7 cellular contexts compared by ENCODE assay signal in genomic region chr12:46372852-46373302, GRCh38. TPM values are rescaled to one million over a fixed set of nuclear protein-coding genes. Genes with fewer than 3 reads are reported as not detected.
DNase-seq lines count a peak whose midpoint lies in the region; ATAC-seq and TF ChIP-seq lines count a peak whose summit lies in the region.

No MANE protein-coding gene starts in this region.

- CTCF ChIA-PET in activated B cell treated with CpG ODN at 0.5 μM for 24 hours (lab: Charles Lee): interaction anchor here (0.9 kb wide), 1 partner anchor 289 kb away, joined by 3 read pairs; no protein-coding TSS in a partner anchor

- H3K4me1 ChIP-seq in gastroesophageal sphincter (peaks cover 4 to 40% (median 7%) of the 10 kb centered on the region in 3 donors), skeletal muscle tissue (ENCODE audit: control insufficient read depth in 3 of 3, insufficient read depth in 3 of 3, low read length in 3 of 3) (peaks cover 33 to 46% (median 39%) of the 10 kb centered on the region in 3 donors)

- H3K9ac ChIP-seq in skeletal muscle tissue (ENCODE audit: low read depth in 1 of 3, low read length in 3 of 3): peak overlapping the region; percentile 82 to 97 (median 94)

- H3K9me3 Mint-ChIP-seq in HFFc6 (peaks cover 30% of the 10 kb centered on the region), activated B cell treated with CpG ODN at 0.5 μM for 24 hours (no peaks in the 10 kb centered on the region)

- peaks cover 40% of the 10 kb centered on the region for H3K27me3 Mint-ChIP-seq in HFFc6 (ENCODE audit: insufficient read depth)
- H3K27me3 Mint-ChIP-seq in activated B cell treated with CpG ODN at 0.5 μM for 24 hours: no peaks in the 10 kb centered on the region

- H3K27ac ChIP-seq in gastroesophageal sphincter: peak overlapping the region; percentile 87 to 100 (median 98)
- peak overlapping the region; percentile 98 for H3K27ac ChIP-seq in skeletal muscle tissue (ENCODE audit: low read depth, low read length)

- H3K9me3 ChIP-seq in gastroesophageal sphincter (no peaks in the 10 kb centered on the region), skeletal muscle tissue (ENCODE audit: control insufficient read depth in 3 of 3, low read length in 3 of 3) (no peaks in the 10 kb centered on the region)

- POLR2A ChIA-PET in activated B cell treated with CpG ODN at 0.5 μM for 24 hours (lab: Charles Lee): interaction anchor here (0.6 to 3.7 kb wide), 11 partner anchors 12 to 288 kb away, joined by 3 to 166 read pairs (median 4); partner anchors contain the start of gene SLC38A1

- H3K27ac Mint-ChIP-seq in HFFc6 (peak overlapping the region; percentile 99), activated B cell treated with CpG ODN at 0.5 μM for 24 hours (peak overlapping the region; percentile 99)

- H3K4me1 Mint-ChIP-seq in HFFc6 (ENCODE audit: low read depth): peaks cover 43% of the 10 kb centered on the region
- peaks cover 44% of the 10 kb centered on the region for H3K4me1 Mint-ChIP-seq in activated B cell treated with CpG ODN at 0.5 μM for 24 hours

- H3K36me3 ChIP-seq in gastroesophageal sphincter (peaks cover 6 to 33% of the 10 kb centered on the region in 2 donors), skeletal muscle tissue (ENCODE audit: control insufficient read depth in 3 of 3, insufficient read depth in 3 of 3, low read length in 3 of 3) (peaks cover 21 to 31% (median 27%) of the 10 kb centered on the region in 3 donors)

- TF ChIP-seq EP300 in gastroesophageal sphincter (IDR thresholded peaks at IDR 0.05): no peak

- TF ChIP-seq CTCF in HFFc6 (IDR thresholded peaks at IDR 0.05): no peak
- TF ChIP-seq CTCF in activated B cell treated with CpG ODN at 0.5 μM for 24 hours (IDR thresholded peaks at IDR 0.05): no peak
- no peak for TF ChIP-seq CTCF in gastroesophageal sphincter (IDR thresholded peaks at IDR 0.05)

- intact Hi-C loops in activated B cell treated with CpG ODN at 0.5 μM for 24 hours (cut with micrococcal nuclease): loop anchor here (1.0 to 5.0 kb wide), 12 partner anchors 10 to 1439 kb away; partner anchors contain the start of genes ARID2, RPAP3 and SCAF11

- WGBS in gastroesophageal sphincter (ENCODE audit: low coverage in 1 of 2), 2 donors: 0% methylated on average over 3 to 4 of the region's 16 CpGs

- H3K27me3 ChIP-seq in gastroesophageal sphincter: no peaks in the 10 kb centered on the region
- no peaks in the 10 kb centered on the region for H3K27me3 ChIP-seq in skeletal muscle tissue (ENCODE audit: control insufficient read depth in 3 of 3, insufficient read depth in 3 of 3, low read length in 3 of 3)

- H3K4me3 ChIP-seq in gastroesophageal sphincter (peak overlapping the region; percentile 67 to 93), skeletal muscle tissue (ENCODE audit: low read length in 3 of 3) (peak overlapping the region; percentile 78 to 95 (median 92))

- TF ChIP-seq POLR2A in gastroesophageal sphincter (IDR thresholded peaks at IDR 0.05): no peak

- DNase-seq in HFFc6 (no peak), activated B cell treated with CpG ODN at 0.5 μM for 24 hours (no peak), HK-2 (ENCODE audit: unreplicated experiment) (no peak)

- ATAC-seq in activated B cell treated with CpG ODN at 0.5 μM for 24 hours (ENCODE audit: low read depth) (no peak), gastroesophageal sphincter (no peak), HG03045 (IDR thresholded peaks at IDR 0.05; ENCODE audit: unreplicated experiment) (no peak), GM19023 (IDR thresholded peaks at IDR 0.05; ENCODE audit: unreplicated experiment) (no peak)

- H3K4me3 Mint-ChIP-seq in HFFc6 (peak overlapping the region; percentile 99), activated B cell treated with CpG ODN at 0.5 μM for 24 hours (peak overlapping the region; percentile 96)

- peaks cover 46% of the 10 kb centered on the region for H3K36me3 Mint-ChIP-seq in HFFc6 (ENCODE audit: low read depth)
- peaks cover 45% of the 10 kb centered on the region for H3K36me3 Mint-ChIP-seq in activated B cell treated with CpG ODN at 0.5 μM for 24 hours (ENCODE audit: low read depth)

RNA-seq across cellular contexts. Expression of gene SLC38A2, which starts 0.3 kb away (rescaled TPM):
- total RNA-seq in HFFc6 (2021; fragmentation: NEBNext Ultra II Directional; extraction: Animal tissue kit (Norgen Biotek cat#: 25700)): 1,000 to 10,000 TPM in 2 of 6 experiments, 100 to 1,000 TPM in 4; 787 to 1,148 (median 975) TPM
- total RNA-seq in activated B cell treated with CpG ODN at 0.5 μM for 24 hours: 231 and 247 TPM in 2 replicates
- 100 to 1,000 TPM; 175 to 271 (median 263) TPM for total RNA-seq in gastroesophageal sphincter
- 144 TPM for total RNA-seq in skeletal muscle tissue
